ENCODE assay signal across 8 cellular contexts in the genomic region with DNA sequence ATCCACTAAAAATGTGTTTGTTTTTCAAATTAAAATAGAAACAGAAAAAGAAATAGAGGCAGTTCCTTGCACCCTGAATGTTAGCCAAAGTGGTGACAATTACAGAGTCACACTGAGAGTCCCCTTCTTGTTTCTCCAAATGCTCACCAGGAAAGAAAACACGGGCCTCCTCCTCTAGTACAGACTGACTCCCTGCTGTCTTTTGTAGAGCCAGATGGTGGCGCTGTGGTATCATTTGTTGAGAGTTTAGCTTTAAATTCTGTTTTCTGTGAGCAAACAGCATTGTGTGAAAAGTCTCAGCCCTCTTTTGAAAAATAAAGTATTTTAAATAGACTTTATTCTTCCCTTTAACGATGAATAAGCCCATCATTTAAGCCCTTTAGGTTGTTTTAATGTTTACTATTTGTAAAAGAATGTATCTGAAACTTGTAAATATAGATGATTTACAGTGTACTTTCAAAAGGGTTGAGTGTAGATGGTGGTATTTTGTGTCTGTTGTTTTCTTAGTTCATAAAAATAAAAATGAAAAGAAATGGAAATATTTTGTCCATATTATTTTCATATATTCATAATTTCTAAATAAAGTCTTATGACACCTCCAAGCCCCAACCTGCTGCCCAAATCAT. TPM values are rescaled to one million over a fixed set of nuclear protein-coding genes. Genes with fewer than 3 reads are reported as not detected.
DNase-seq lines count a peak whose midpoint lies in the region; ATAC-seq and TF ChIP-seq lines count a peak whose summit lies in the region.

No MANE protein-coding gene starts in this region.

- H3K4me1 ChIP-seq in liver (ENCODE audit: control insufficient read depth in 4 of 4, insufficient read depth in 4 of 4, low read length in 3 of 4) (no peaks in the 10 kb centered on the region), thyroid gland (no peaks in the 10 kb centered on the region)

- ATAC-seq in activated CD4-positive, CD25-positive, alpha-beta regulatory T cell treated with anti-CD3 and anti-CD28 coated beads, Interleukin-2, amount 50 U/mL, for 24 hours = no peak
- peak; percentile 83 for ATAC-seq in GM21526 (IDR thresholded peaks at IDR 0.05; ENCODE audit: low FRiP score, unreplicated experiment)

- H3K4me3 ChIP-seq in liver (ENCODE audit: low read depth in 1 of 3, low read length in 3 of 3) (no peak overlapping the region), thyroid gland (replicated peaks in 1 of 3) (no peak overlapping the region)

- H3K9ac ChIP-seq in liver (ENCODE audit: low read depth in 1 of 2, low read length in 2 of 2) = no peak overlapping the region

- TF ChIP-seq RAD21 in liver (IDR thresholded peaks at IDR 0.05) = peak; percentile 84 to 87

- intact Hi-C loops in thyroid gland (cut with DNase I) = no loop called here

- no peaks in the 10 kb centered on the region for H3K9me3 ChIP-seq in liver (ENCODE audit: control insufficient read depth in 4 of 4, low read length in 3 of 4)
- H3K9me3 ChIP-seq in thyroid gland = no peaks in the 10 kb centered on the region

- DNase-seq in activated CD4-positive, CD25-positive, alpha-beta regulatory T cell treated with anti-CD3 and anti-CD28 coated beads, Interleukin-2, amount 50 U/mL, for 72 hours = peak; percentile 28
- DNase-seq in HS-5 (ENCODE audit: low read depth) (peak; percentile 20), OCI-M1 (lab: John Stamatoyannopoulos, UW) (peak; percentile 83), cerebellum (ENCODE audit: low spot score) (peak; percentile 28), thyroid gland (peak; percentile 39 to 55)

- no peak for TF ChIP-seq POLR2A in thyroid gland (IDR thresholded peaks at IDR 0.05)

- H3K36me3 ChIP-seq in liver (ENCODE audit: control insufficient read depth in 4 of 4, insufficient read depth in 3 of 4, low read depth in 1 of 4, low read length in 3 of 4) = no peaks in the 10 kb centered on the region
- no peaks in the 10 kb centered on the region for H3K36me3 ChIP-seq in thyroid gland

- H3K27me3 ChIP-seq in liver (ENCODE audit: control insufficient read depth in 4 of 4, insufficient read depth in 4 of 4, low read length in 3 of 4) (peaks cover 0 to 3% (median 0%) of the 10 kb centered on the region in 4 donors), thyroid gland (no peaks in the 10 kb centered on the region)

- WGBS in liver = 0% methylated on average over 3 of the region's 3 CpGs
- 1 to 4% methylated on average over 3 of the region's 3 CpGs for WGBS in thyroid gland, 2 donors

- H3K27ac ChIP-seq in liver (ENCODE audit: low read depth in 1 of 2, low read length in 2 of 2) = no peak overlapping the region
- H3K27ac ChIP-seq in thyroid gland = no peak overlapping the region

- TF ChIP-seq CTCF in liver (IDR thresholded peaks at IDR 0.05; ENCODE audit: low read depth, low read length, missing input control) = peak; percentile 74
- peak; percentile 36 to 78 (median 61) for TF ChIP-seq CTCF in thyroid gland (IDR thresholded peaks at IDR 0.05)

TF ChIP-seq in liver, 16 proteins besides CTCF, POLR2A, EP300 and RAD21:
- TF ChIP-seq HNF4G (IDR thresholded peaks at IDR 0.05) = no peak

RNA-seq across cellular contexts. Expression of a gene that starts 36.9 kb away (rescaled TPM):
- 6.3 TPM for total RNA-seq in cerebellum
- total RNA-seq in liver = not detected
- polyA plus RNA-seq in liver = not detected
- not detected for total RNA-seq in thyroid gland

Comparison
In these comparisons a context has a peak if more than half of its experiments do, and no peak if none do; other contexts are left out.
1. DNase-seq: peak in every context shown above with its lines; median percentile 83 in OCI-M1; 47 in thyroid gland; 28 in activated CD4-positive, CD25-positive, alpha-beta regulatory T cell treated with anti-CD3 and anti-CD28 coated beads, Interleukin-2, amount 50 U/mL, for 72 hours; 28 in cerebellum; 20 in HS-5.